In genomic region chr22:39254789-39255298, GRCh38 we compare ENCODE assay signal across 8 cellular contexts.
A peak's percentile ranks its signal among the peaks of the same experiment; 100 is the strongest.
DNase-seq lines count a peak whose midpoint lies in the region; ATAC-seq and TF ChIP-seq lines count a peak whose summit lies in the region.

No MANE protein-coding gene starts in this region.

- peak overlapping the region; percentile 71 for H2AFZ ChIP-seq in KMS-11 (ENCODE audit: low read depth)

- no peaks in the 10 kb centered on the region for H3K36me3 ChIP-seq in KMS-11 (ENCODE audit: insufficient read depth)

- peak overlapping the region; percentile 49; the same call in 1 of the 2 replicates for H3K9ac ChIP-seq in KMS-11

- no peaks in the 10 kb centered on the region for H3K79me2 ChIP-seq in KMS-11 (ENCODE audit: insufficient read depth, low read depth)

- DNase-seq in GM10266 (ENCODE audit: extremely low spot score), result peak; percentile 88
- peak; percentile 38 for DNase-seq in left kidney (ENCODE audit: low read depth, low spot score)
- no peak for DNase-seq in GF-D8 (lab: John Stamatoyannopoulos, UW)

- H3K4me1 ChIP-seq in KMS-11 (ENCODE audit: low read depth, poor library complexity, severe bottlenecking), result peaks cover 32% of the 10 kb centered on the region

- no peak overlapping the region for H3K4me3 ChIP-seq in KMS-11 (IDR thresholded peaks at IDR 0.05; ENCODE audit: insufficient read depth, low read depth, low read length)

- no peaks in the 10 kb centered on the region for H4K20me1 ChIP-seq in KMS-11 (ENCODE audit: insufficient read depth)

- no peak for TF ChIP-seq CTCF in GM10266 (IDR thresholded peaks at IDR 0.05; ENCODE audit: control insufficient read depth, insufficient read depth, low read depth, missing control alignments)
- TF ChIP-seq CTCF in KMS-11 (conservative IDR thresholded peaks at IDR 0.05; ENCODE audit: low read depth, low read length), result no peak

- peaks cover 36% of the 10 kb centered on the region for H3K27me3 ChIP-seq in KMS-11 (ENCODE audit: insufficient read depth, low read depth)

- H3K27ac ChIP-seq in KMS-11, result peak overlapping the region; percentile 42; the same call in 1 of the 2 replicates
- H3K27ac ChIP-seq in angular gyrus (ENCODE audit: low read depth, low read length), result peak overlapping the region; percentile 95

- ATAC-seq in GM19324 (IDR thresholded peaks at IDR 0.05; ENCODE audit: low FRiP score, unreplicated experiment), result no peak
- no peak for ATAC-seq in HG03565 (IDR thresholded peaks at IDR 0.05; ENCODE audit: unreplicated experiment)
- no peak for ATAC-seq in GM19467 (IDR thresholded peaks at IDR 0.05; ENCODE audit: unreplicated experiment)

- peak overlapping the region; percentile 78 for H3K4me2 ChIP-seq in KMS-11
